3 cellular contexts compared by ENCODE assay signal in genomic region chr19:355536-355935, GRCh38. TPM values are rescaled to one million over a fixed set of nuclear protein-coding genes. Genes with fewer than 3 reads are reported as not detected.
"Had no signal": no experiment of that assay in that cellular context is flagged by ENCODE, and none has a peak within 500 bp of the region (broad histone marks: within the 10 kb centered on the region; RNA-seq: fewer than 3 reads in every experiment).

No MANE protein-coding gene starts in this region.

RNA-seq across cellular contexts. Expression of gene C2CD4C, which starts 53.4 kb away (rescaled TPM):
- total RNA-seq: naive thymus-derived CD4-positive, alpha-beta T cell; natural killer cell; osteoblast had no signal
- polyA plus RNA-seq: naive thymus-derived CD4-positive, alpha-beta T cell had no signal
